In genomic region chr12:39990122-39991101, GRCh38 we compare ENCODE assay signal across 8 cellular contexts.
A peak's percentile ranks its signal among the peaks of the same experiment; 100 is the strongest.
DNase-seq lines count a peak whose midpoint lies in the region; ATAC-seq and TF ChIP-seq lines count a peak whose summit lies in the region.

No MANE protein-coding gene starts in this region.

- no peaks in the 10 kb centered on the region for H3K27me3 ChIP-seq in DOHH2 (ENCODE audit: control insufficient read depth, low read length)

- no peaks in the 10 kb centered on the region for H3K36me3 Mint-ChIP-seq in T-cell

- ATAC-seq in GM19463 (IDR thresholded peaks at IDR 0.05; ENCODE audit: unreplicated experiment): peak; percentile 93
- peak; percentile 92 for ATAC-seq in HG03469 (IDR thresholded peaks at IDR 0.05; ENCODE audit: unreplicated experiment)
- ATAC-seq in T-cell (replicated peaks in 1 of 4): peak; percentile 66 to 70 (median 68)

- CTCF ChIA-PET in T-cell (lab: Charles Lee): interaction anchor here (0.7 to 2.1 kb wide), 8 partner anchors 10 to 672 kb away, joined by 3 to 6 read pairs (median 3); no protein-coding TSS in a partner anchor

- H3F3A ChIP-seq in DOHH2 (ENCODE audit: control insufficient read depth, insufficient read depth): no peaks in the 10 kb centered on the region

- no peaks in the 10 kb centered on the region for H3K27me3 Mint-ChIP-seq in T-cell

- no peak overlapping the region for H3K4me3 Mint-ChIP-seq in T-cell

- H3K4me1 Mint-ChIP-seq in T-cell: peaks cover 0 to 7% (median 4%) of the 10 kb centered on the region in 3 donors

- no peak overlapping the region for H3K27ac Mint-ChIP-seq in T-cell

- H4K20me1 ChIP-seq in DOHH2 (ENCODE audit: control insufficient read depth, insufficient read depth, low read depth, low read length): no peaks in the 10 kb centered on the region

- H3K4me3 ChIP-seq in DOHH2 (ENCODE audit: low read length): no peak overlapping the region

- H3K27ac ChIP-seq in DOHH2 (ENCODE audit: low read depth, low read length): no peak overlapping the region

- no peaks in the 10 kb centered on the region for H3K9me3 ChIP-seq in DOHH2 (ENCODE audit: control insufficient read depth, insufficient read depth, low read length)

- POLR2A ChIA-PET in T-cell (lab: Charles Lee): interaction anchor here in 1 of 2 donors (0.6 kb wide), 1 partner anchor 375 kb away, joined by 3 read pairs; no protein-coding TSS in a partner anchor

- peak; percentile 85 for TF ChIP-seq CTCF in DOHH2 (IDR thresholded peaks at IDR 0.05; ENCODE audit: low read depth, low read length, poor library complexity, severe bottlenecking)

- H3K36me3 ChIP-seq in DOHH2 (ENCODE audit: control insufficient read depth, low read length): no peaks in the 10 kb centered on the region

- H3K4me2 ChIP-seq in DOHH2 (ENCODE audit: low read length): no peak overlapping the region

- DNase-seq in T-cell: peak in 30 of 34 experiments; percentile 16 to 61 (median 44)
- peak; percentile 4 for DNase-seq in amniotic stem cell (lab: John Stamatoyannopoulos, UW)
- DNase-seq in islet precursor cell: peak; percentile 68
- peak; percentile 48 to 54 for DNase-seq in stimulated activated CD4-positive, alpha-beta T cell treated with anti-CD3 and anti-CD28 coated beads, Interleukin-2, amount 100 ng/mL, for 48 hours
- no peak for DNase-seq in NCI-H510A treated with DMSO at 0.1 percent for 48 hours (lab: John Stamatoyannopoulos, UW)

- H3K9me2 ChIP-seq in DOHH2 (replicated peaks; ENCODE audit: control insufficient read depth, low read length): no peaks in the 10 kb centered on the region

- no peaks in the 10 kb centered on the region for H3K4me1 ChIP-seq in DOHH2 (ENCODE audit: control insufficient read depth, low read length)

- no peaks in the 10 kb centered on the region for H3K9me3 Mint-ChIP-seq in T-cell

- no peaks in the 10 kb centered on the region for H3K79me2 ChIP-seq in DOHH2 (ENCODE audit: control insufficient read depth, low read length)
